7 cellular contexts compared by ENCODE assay signal in the genomic region with DNA sequence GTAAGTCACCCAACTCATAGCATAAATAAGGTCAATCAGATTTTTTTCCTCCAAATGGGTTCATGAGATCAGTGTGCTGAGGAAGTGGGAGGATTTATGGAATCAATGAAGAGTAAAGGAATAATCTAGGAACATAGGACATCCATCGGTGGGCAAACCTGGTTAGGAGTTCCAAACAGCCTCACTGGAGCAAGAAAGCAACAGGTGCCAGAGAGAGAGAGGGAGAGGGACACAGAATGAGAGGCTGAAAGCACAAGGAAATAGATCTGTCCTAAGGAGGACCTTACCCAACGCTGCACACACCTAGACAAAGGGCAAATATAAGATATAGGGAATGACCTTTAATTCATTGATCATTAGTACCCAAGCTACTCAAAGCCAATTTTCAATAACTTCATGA.
"Had no signal": no experiment of that assay in that cellular context is flagged by ENCODE, and none has a peak within 500 bp of the region (broad histone marks: within the 10 kb centered on the region; RNA-seq: fewer than 3 reads in every experiment).

No MANE protein-coding gene starts in this region.

- DNase-seq: IMR-90, KBM-7, KG1 had no signal

- H3K4me3 ChIP-seq: K562 had no signal

- H3K27ac ChIP-seq: HL-60 had no signal

- FAIRE-seq: HepG2, HTR-8/SVneo, K562 had no signal
